8 cellular contexts compared by ENCODE assay signal in the genomic region with DNA sequence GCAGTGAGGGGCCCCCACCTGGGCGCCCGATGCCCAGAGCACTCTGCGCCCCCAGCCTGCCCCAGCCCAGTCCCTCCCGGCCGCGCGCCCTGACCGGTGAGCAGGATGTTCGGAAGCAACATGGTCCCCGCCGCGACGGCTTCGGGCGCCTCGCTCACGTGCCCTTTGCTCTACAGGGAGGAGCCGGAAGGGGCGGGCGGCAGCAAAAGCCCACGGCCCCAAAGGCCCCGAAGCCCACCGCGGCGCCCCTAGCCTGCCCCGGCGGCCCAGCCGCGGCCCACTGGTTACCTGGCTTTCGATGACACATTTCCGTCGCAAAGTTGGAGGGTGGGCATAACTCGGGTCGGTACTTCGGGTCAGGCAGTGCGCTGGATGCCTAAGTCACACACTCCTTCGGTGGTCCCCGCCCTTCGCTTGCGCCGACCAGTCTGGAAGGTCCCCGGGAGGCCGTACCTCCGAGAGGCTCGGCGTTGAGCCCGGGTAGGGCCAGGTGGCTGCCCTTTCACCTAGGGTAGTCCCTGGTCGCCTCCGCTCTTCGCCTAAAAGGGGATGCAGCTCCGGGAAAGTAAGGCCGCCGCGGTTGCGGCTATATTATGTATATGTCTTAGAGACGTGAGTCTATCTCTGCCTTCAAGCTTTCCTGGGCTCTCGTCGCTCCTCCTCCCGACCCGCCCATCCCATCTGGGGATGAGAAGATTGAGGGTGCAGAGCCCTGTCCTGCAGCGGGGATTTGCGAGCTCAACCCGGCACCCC.
DNase-seq lines count a peak whose midpoint lies in the region; ATAC-seq lines count a peak whose summit lies in the region.

A gene (minus strand): TSS at position 152 of the 753 bp plus-strand sequence. CDS start 30 bp downstream, at position 122.
A gene with protein sequence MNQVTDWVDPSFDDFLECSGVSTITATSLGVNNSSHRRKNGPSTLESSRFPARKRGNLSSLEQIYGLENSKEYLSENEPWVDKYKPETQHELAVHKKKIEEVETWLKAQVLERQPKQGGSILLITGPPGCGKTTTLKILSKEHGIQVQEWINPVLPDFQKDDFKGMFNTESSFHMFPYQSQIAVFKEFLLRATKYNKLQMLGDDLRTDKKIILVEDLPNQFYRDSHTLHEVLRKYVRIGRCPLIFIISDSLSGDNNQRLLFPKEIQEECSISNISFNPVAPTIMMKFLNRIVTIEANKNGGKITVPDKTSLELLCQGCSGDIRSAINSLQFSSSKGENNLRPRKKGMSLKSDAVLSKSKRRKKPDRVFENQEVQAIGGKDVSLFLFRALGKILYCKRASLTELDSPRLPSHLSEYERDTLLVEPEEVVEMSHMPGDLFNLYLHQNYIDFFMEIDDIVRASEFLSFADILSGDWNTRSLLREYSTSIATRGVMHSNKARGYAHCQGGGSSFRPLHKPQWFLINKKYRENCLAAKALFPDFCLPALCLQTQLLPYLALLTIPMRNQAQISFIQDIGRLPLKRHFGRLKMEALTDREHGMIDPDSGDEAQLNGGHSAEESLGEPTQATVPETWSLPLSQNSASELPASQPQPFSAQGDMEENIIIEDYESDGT (plus strand): TSS at position 450 of the 753 bp plus-strand sequence. CDS start 2,391 bp downstream, outside the sequence.
A gene with protein sequence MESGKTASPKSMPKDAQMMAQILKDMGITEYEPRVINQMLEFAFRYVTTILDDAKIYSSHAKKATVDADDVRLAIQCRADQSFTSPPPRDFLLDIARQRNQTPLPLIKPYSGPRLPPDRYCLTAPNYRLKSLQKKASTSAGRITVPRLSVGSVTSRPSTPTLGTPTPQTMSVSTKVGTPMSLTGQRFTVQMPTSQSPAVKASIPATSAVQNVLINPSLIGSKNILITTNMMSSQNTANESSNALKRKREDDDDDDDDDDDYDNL (minus strand): TSS at position 152 of the 753 bp plus-strand sequence. CDS start 3,783 bp downstream, outside the sequence.

- H3K27ac ChIP-seq in cingulate gyrus (ENCODE audit: low read depth, low read length): peak within 1 kb of the TSS; percentile 96

- DNase-seq in Ammon's horn (ENCODE audit: low spot score) (peak; percentile 92), GM19238 (ENCODE audit: insufficient read length, low spot score) (peak; percentile 81), NCI-H524 (lab: John Stamatoyannopoulos, UW) (peak; percentile 86 to 90), kidney tubule cell (ENCODE audit: low spot score) (peak; percentile 93)
- DNase-seq in activated CD4-positive, alpha-beta T cell treated with anti-CD3 and anti-CD28 coated beads for 4 hours: peak; percentile 88 to 91
- peak; percentile 76 to 87 (median 84) for DNase-seq in stimulated activated CD4-positive, alpha-beta T cell treated with anti-CD3 and anti-CD28 coated beads, Interleukin-1b, Interleukin-23, amount 100 ng/mL, for 24 hours (ENCODE audit: low read depth in 4 of 4, low spot score in 1 of 4)

- peak; percentile 84 for ATAC-seq in HG03442 (IDR thresholded peaks at IDR 0.05; ENCODE audit: unreplicated experiment)

Comparison
In these comparisons a context has a peak if more than half of its experiments do, and no peak if none do; other contexts are left out.
1. Peak in every context shown above with its lines: DNase-seq, ATAC-seq and H3K27ac ChIP-seq.